ENCODE assay signal across 8 cellular contexts in genomic region chr12:95574799-95575452, GRCh38. TPM values are rescaled to one million over a fixed set of nuclear protein-coding genes. Genes with fewer than 3 reads are reported as not detected.
DNase-seq lines count a peak whose midpoint lies in the region; ATAC-seq and TF ChIP-seq lines count a peak whose summit lies in the region.

No MANE protein-coding gene starts in this region.

- no peaks in the 10 kb centered on the region for H3K4me1 ChIP-seq in heart left ventricle

- no peaks in the 10 kb centered on the region for H3K9me3 ChIP-seq in heart left ventricle

- intact Hi-C loops in heart left ventricle (cut with DNase I) (no loop called here), Right ventricle myocardium inferior (cut with DNase I) (loop anchor here (5.0 kb wide), 1 partner anchor 422 kb away; the partner anchor contains the start of gene HAL)

- DNase-seq in heart left ventricle (no peak), Right ventricle myocardium inferior (ENCODE audit: missing footprints) (no peak), NCI-H446 (lab: John Stamatoyannopoulos, UW) (peak; percentile 55 to 58), dermis microvascular lymphatic vessel endothelial cell (ENCODE audit: low read depth in 2 of 2) (peak; percentile 58 to 65), SKM-1 (lab: John Stamatoyannopoulos, UW; ENCODE audit: unreplicated experiment) (no peak)

- peaks cover 0 to 9% (median 0%) of the 10 kb centered on the region in 9 donors for H3K27me3 ChIP-seq in heart left ventricle

- ATAC-seq in heart left ventricle (peak in 1 of 4 donors; percentile 57), Right ventricle myocardium inferior (no peak), GM19395 (IDR thresholded peaks at IDR 0.05; ENCODE audit: unreplicated experiment) (no peak), HG02870 (IDR thresholded peaks at IDR 0.05; ENCODE audit: unreplicated experiment) (no peak)

- H3K27ac ChIP-seq in heart left ventricle: no peak overlapping the region

- peaks cover 12% of the 10 kb centered on the region for H3K27me3 Mint-ChIP-seq in nephron (ENCODE audit: low read depth)

- H3K9me3 Mint-ChIP-seq in nephron: no peaks in the 10 kb centered on the region

- TF ChIP-seq CTCF in heart left ventricle (IDR thresholded peaks at IDR 0.05): peak; percentile 37 to 76 (median 60)
- TF ChIP-seq CTCF in nephron (IDR thresholded peaks at IDR 0.05; ENCODE audit: unreplicated experiment in 3 of 3): peak; percentile 60 to 64 (median 61)

- no peak for TF ChIP-seq POLR2A in heart left ventricle (IDR thresholded peaks at IDR 0.05)

- no peaks in the 10 kb centered on the region for H3K36me3 Mint-ChIP-seq in nephron (ENCODE audit: low read depth)

- H3K4me3 ChIP-seq in heart left ventricle: no peak overlapping the region

- no peak overlapping the region for H3K27ac Mint-ChIP-seq in nephron

- no peaks in the 10 kb centered on the region for H3K4me1 Mint-ChIP-seq in nephron

- no peak overlapping the region for H3K4me3 Mint-ChIP-seq in nephron

- no peaks in the 10 kb centered on the region for H3K36me3 ChIP-seq in heart left ventricle

RNA-seq across cellular contexts. Expression of gene USP44, which starts 23.6 kb away (rescaled TPM):
- 1 to 10 TPM in 1 of 9 donors, under 1 TPM in 5, not detected in 3; 0.09 to 1.2 (median 0.47) TPM for total RNA-seq in heart left ventricle
- polyA plus RNA-seq in heart left ventricle: under 1 TPM; 0.10 to 0.23 TPM
- total RNA-seq in Right ventricle myocardium inferior: 1.0 TPM
- total RNA-seq in dermis microvascular lymphatic vessel endothelial cell: 3.1 and 4.2 TPM in 2 replicates

Comparison
In these comparisons a context has a peak if more than half of its experiments do, and no peak if none do; other contexts are left out.
1. DNase-seq: peak in NCI-H446 (2 of 2) and dermis microvascular lymphatic vessel endothelial cell (2 of 2); none in heart left ventricle (0 of 5), Right ventricle myocardium inferior (single experiment) and SKM-1 (single experiment).